ENCODE assay signal across 2 cellular contexts in the genomic region with DNA sequence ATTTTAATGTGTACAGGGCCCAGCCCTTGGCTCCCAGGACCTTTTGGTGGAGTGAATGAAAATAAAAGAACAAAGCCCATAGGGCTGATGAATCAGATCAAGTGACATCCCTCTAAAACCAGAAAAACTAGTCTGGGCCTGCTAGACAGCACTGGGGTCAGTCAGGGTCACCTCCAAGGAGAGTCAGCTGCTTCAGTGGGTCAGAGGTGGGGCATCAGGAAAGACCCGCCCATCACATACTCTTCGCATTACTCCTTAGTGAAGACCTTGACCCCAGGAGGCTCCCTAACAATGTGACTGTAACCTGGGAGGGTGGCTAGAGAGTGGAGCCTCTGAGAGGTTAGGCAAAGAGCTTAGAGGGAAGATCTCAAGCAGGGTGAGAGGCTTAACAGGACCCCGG.
TF ChIP-seq lines count a peak whose summit lies in the region.

No MANE protein-coding gene starts in this region.

TF ChIP-seq in K562, 482 proteins besides CTCF, POLR2A, EP300 and RAD21:
- TF ChIP-seq RCOR1 (IDR thresholded peaks at IDR 0.05; ENCODE audit: borderline replicate concordance in 1 of 2, low read depth in 2 of 2, low read length in 2 of 2) (peak in 1 of 2 experiments; percentile 48; a peak in 1 of 4 replicates), NR2C1 (IDR thresholded peaks at IDR 0.05) (peak; percentile 63; the same call in 1 of the 2 replicates), NR2C1 (tag; IDR thresholded peaks at IDR 0.05) (peak; percentile 78), RHOXF2B (CRISPR knock-in tag; conservative IDR thresholded peaks at IDR 0.05) (no peak), NR2C2 (CRISPR knock-in tag; IDR thresholded peaks at IDR 0.05) (no peak), NR2C2 (tag; IDR thresholded peaks at IDR 0.05) (peak; percentile 58; the same call in 1 of the 2 replicates), MYBL2 (IDR thresholded peaks at IDR 0.05; ENCODE audit: low read depth) (no peak), MYBL2 (CRISPR knock-in tag; IDR thresholded peaks at IDR 0.05; ENCODE audit: borderline replicate concordance) (no peak), FOSL1 (tag; conservative IDR thresholded peaks at IDR 0.05) (peak; percentile 71), JUND (IDR thresholded peaks at IDR 0.05; ENCODE audit: borderline replicate concordance, low read depth, low read length) (0 out of 2 replicates have a peak, but pooled peaks have one; percentile 12), JUND (tag; IDR thresholded peaks at IDR 0.05; ENCODE audit: borderline replicate concordance, low read depth, low read length) (no peak), ESRRA (IDR thresholded peaks at IDR 0.05; ENCODE audit: borderline replicate concordance, low read depth) (peak; percentile 96)
- TF ChIP-seq, protein P1, sequence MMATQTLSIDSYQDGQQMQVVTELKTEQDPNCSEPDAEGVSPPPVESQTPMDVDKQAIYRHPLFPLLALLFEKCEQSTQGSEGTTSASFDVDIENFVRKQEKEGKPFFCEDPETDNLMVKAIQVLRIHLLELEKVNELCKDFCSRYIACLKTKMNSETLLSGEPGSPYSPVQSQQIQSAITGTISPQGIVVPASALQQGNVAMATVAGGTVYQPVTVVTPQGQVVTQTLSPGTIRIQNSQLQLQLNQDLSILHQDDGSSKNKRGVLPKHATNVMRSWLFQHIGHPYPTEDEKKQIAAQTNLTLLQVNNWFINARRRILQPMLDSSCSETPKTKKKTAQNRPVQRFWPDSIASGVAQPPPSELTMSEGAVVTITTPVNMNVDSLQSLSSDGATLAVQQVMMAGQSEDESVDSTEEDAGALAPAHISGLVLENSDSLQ (IDR thresholded peaks at IDR 0.05) = peak; percentile 43; the same call in 1 of the 2 replicates
- TF ChIP-seq, protein P2, sequence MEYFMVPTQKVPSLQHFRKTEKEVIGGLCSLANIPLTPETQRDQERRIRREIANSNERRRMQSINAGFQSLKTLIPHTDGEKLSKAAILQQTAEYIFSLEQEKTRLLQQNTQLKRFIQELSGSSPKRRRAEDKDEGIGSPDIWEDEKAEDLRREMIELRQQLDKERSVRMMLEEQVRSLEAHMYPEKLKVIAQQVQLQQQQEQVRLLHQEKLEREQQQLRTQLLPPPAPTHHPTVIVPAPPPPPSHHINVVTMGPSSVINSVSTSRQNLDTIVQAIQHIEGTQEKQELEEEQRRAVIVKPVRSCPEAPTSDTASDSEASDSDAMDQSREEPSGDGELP (CRISPR knock-in tag; IDR thresholded peaks at IDR 0.05; ENCODE audit: borderline replicate concordance) = peak; percentile 48; the same call in 1 of the 2 replicates

TF ChIP-seq in HepG2, 621 proteins besides CTCF, POLR2A, EP300 and RAD21:
- TF ChIP-seq FOXM1 (CRISPR knock-in tag; IDR thresholded peaks at IDR 0.05) = no peak
- no peak for TF ChIP-seq ZNF777 (CRISPR knock-in tag; IDR thresholded peaks at IDR 0.05)
- TF ChIP-seq, protein P3, sequence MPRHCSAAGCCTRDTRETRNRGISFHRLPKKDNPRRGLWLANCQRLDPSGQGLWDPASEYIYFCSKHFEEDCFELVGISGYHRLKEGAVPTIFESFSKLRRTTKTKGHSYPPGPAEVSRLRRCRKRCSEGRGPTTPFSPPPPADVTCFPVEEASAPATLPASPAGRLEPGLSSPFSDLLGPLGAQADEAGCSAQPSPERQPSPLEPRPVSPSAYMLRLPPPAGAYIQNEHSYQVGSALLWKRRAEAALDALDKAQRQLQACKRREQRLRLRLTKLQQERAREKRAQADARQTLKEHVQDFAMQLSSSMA (CRISPR knock-in tag; IDR thresholded peaks at IDR 0.05) = no peak
- 0 out of 2 replicates have a peak, but pooled peaks have one; percentile 13 for TF ChIP-seq RARA (CRISPR knock-in tag; IDR thresholded peaks at IDR 0.05)
- no peak for TF ChIP-seq SSRP1 (CRISPR knock-in tag; IDR thresholded peaks at IDR 0.05)
- 0 out of 2 replicates have a peak, but pooled peaks have one; percentile 17 for TF ChIP-seq FOSL2 (CRISPR knock-in tag; IDR thresholded peaks at IDR 0.05)
- TF ChIP-seq RXRA (CRISPR knock-in tag; IDR thresholded peaks at IDR 0.05) = peak; percentile 23; the same call in 1 of the 2 replicates
- TF ChIP-seq, protein P4, sequence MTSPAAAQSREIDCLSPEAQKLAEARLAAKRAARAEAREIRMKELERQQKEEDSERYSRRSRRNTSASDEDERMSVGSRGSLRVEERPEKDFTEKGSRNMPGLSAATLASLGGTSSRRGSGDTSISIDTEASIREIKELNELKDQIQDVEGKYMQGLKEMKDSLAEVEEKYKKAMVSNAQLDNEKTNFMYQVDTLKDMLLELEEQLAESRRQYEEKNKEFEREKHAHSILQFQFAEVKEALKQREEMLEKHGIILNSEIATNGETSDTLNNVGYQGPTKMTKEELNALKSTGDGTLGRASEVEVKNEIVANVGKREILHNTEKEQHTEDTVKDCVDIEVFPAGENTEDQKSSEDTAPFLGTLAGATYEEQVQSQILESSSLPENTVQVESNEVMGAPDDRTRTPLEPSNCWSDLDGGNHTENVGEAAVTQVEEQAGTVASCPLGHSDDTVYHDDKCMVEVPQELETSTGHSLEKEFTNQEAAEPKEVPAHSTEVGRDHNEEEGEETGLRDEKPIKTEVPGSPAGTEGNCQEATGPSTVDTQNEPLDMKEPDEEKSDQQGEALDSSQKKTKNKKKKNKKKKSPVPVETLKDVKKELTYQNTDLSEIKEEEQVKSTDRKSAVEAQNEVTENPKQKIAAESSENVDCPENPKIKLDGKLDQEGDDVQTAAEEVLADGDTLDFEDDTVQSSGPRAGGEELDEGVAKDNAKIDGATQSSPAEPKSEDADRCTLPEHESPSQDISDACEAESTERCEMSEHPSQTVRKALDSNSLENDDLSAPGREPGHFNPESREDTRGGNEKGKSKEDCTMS (CRISPR knock-in tag; conservative IDR thresholded peaks at IDR 0.05) = no peak
- TF ChIP-seq, protein P5, sequence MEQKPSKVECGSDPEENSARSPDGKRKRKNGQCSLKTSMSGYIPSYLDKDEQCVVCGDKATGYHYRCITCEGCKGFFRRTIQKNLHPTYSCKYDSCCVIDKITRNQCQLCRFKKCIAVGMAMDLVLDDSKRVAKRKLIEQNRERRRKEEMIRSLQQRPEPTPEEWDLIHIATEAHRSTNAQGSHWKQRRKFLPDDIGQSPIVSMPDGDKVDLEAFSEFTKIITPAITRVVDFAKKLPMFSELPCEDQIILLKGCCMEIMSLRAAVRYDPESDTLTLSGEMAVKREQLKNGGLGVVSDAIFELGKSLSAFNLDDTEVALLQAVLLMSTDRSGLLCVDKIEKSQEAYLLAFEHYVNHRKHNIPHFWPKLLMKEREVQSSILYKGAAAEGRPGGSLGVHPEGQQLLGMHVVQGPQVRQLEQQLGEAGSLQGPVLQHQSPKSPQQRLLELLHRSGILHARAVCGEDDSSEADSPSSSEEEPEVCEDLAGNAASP (CRISPR knock-in tag; IDR thresholded peaks at IDR 0.05; ENCODE audit: borderline replicate concordance) = peak; percentile 40; the same call in 1 of the 2 replicates
- no peak for TF ChIP-seq KDM6A (CRISPR knock-in tag; IDR thresholded peaks at IDR 0.05; ENCODE audit: low read depth)
- no peak for TF ChIP-seq ZNF761 (CRISPR knock-in tag; conservative IDR thresholded peaks at IDR 0.05)
